Comparison of ENCODE assay signal across 22 cellular contexts in genomic region chr2:41949091-41949490, GRCh38.
DNase-seq lines count a peak whose midpoint lies in the region; ATAC-seq and TF ChIP-seq lines count a peak whose summit lies in the region.
"Had no signal": no experiment of that assay in that cellular context is flagged by ENCODE, and none has a peak within 500 bp of the region (broad histone marks: within the 10 kb centered on the region; RNA-seq: fewer than 3 reads in every experiment).

No MANE protein-coding gene starts in this region.

- peak overlapping the region; percentile 10; the same call in 1 of the 2 replicates for H3K27ac ChIP-seq in HUES6 (ENCODE audit: low read depth, low read length)
- H3K27ac ChIP-seq in mesodermal cell (ENCODE audit: low read depth, low read length, severe bottlenecking), result peak overlapping the region; percentile 86
- H3K27ac ChIP-seq: C4-2B had no signal

- H3K27me3 ChIP-seq in Caco-2 (replicated peaks; ENCODE audit: control insufficient read depth, insufficient read depth, low read length) (no peaks in the 10 kb centered on the region), HUES6 (ENCODE audit: control insufficient read depth, insufficient read depth, low read length) (0 out of 2 replicates have a peak, but pooled peaks cover 3% of the 10 kb centered on the region)

- H3K27me3 Mint-ChIP-seq in Caco-2 (ENCODE audit: insufficient read depth, unreplicated experiment) (no peaks in the 10 kb centered on the region), glutamatergic neuron (ENCODE audit: unreplicated experiment) (peaks cover 11% of the 10 kb centered on the region)

- H3K9me3 ChIP-seq in Caco-2, result no peaks in the 10 kb centered on the region
- no peaks in the 10 kb centered on the region for H3K9me3 ChIP-seq in HUES6 (ENCODE audit: control insufficient read depth, insufficient read depth, low read depth, low read length)
- H3K9me3 ChIP-seq in mesodermal cell (ENCODE audit: control insufficient read depth, low read length), result peaks cover 12% of the 10 kb centered on the region
- H3K9me3 ChIP-seq: SK-N-SH had no signal

- H3K4me3 Mint-ChIP-seq in Caco-2 (ENCODE audit: unreplicated experiment), result no peak overlapping the region
- peak overlapping the region; percentile 6 for H3K4me3 Mint-ChIP-seq in glutamatergic neuron (ENCODE audit: unreplicated experiment)

- no peak overlapping the region for H3K4me3 ChIP-seq in Caco-2 (ENCODE audit: low read depth, low read length)
- H3K4me3 ChIP-seq in HUES6 (ENCODE audit: low read depth, low read length), result peak overlapping the region; percentile 43; the same call in 1 of the 2 replicates
- H3K4me3 ChIP-seq in mesodermal cell (ENCODE audit: extremely low read depth, insufficient read depth, low read length, poor library complexity, severe bottlenecking), result no peak overlapping the region

- TF ChIP-seq CTCF in Caco-2 (IDR thresholded peaks at IDR 0.05; ENCODE audit: insufficient read depth in 1 of 2, low read depth in 1 of 2, low read length in 1 of 2, severe bottlenecking in 1 of 2, unreplicated experiment in 1 of 2), result no peak
- no peak for TF ChIP-seq CTCF in glutamatergic neuron (IDR thresholded peaks at IDR 0.05; ENCODE audit: partially characterized antibody, unreplicated experiment)

- intact Hi-C loops in Caco-2 (cut with micrococcal nuclease; ENCODE audit: unreplicated experiment), result no loop called here

- H3K27ac Mint-ChIP-seq in Caco-2 (ENCODE audit: unreplicated experiment) (peak overlapping the region; percentile 1), glutamatergic neuron (ENCODE audit: unreplicated experiment) (no peak overlapping the region)

- CTCF ChIA-PET in Caco-2 (lab: Charles Lee), result interaction anchor here (0.7 kb wide), 1 partner anchor 69 kb away, joined by 3 read pairs; no protein-coding TSS in a partner anchor

- H3K36me3 ChIP-seq in Caco-2 (ENCODE audit: control insufficient read depth, insufficient read depth, low read length), result no peaks in the 10 kb centered on the region
- H3K36me3 ChIP-seq in HUES6 (ENCODE audit: control insufficient read depth, insufficient read depth, low read length), result no peaks in the 10 kb centered on the region
- H3K36me3 ChIP-seq in mesodermal cell (ENCODE audit: control insufficient read depth, insufficient read depth, low read length), result no peaks in the 10 kb centered on the region

- no peaks in the 10 kb centered on the region for H3K9me3 Mint-ChIP-seq in Caco-2 (ENCODE audit: unreplicated experiment)
- peaks cover 9% of the 10 kb centered on the region for H3K9me3 Mint-ChIP-seq in glutamatergic neuron (ENCODE audit: unreplicated experiment)

- BruUV-seq in Caco-2 (replicated peaks; lab: Mats Ljungman, UMichigan), result no TSS peak

- ATAC-seq in GM19463 (IDR thresholded peaks at IDR 0.05; ENCODE audit: unreplicated experiment), result no peak
- no peak for ATAC-seq in HG02798 (IDR thresholded peaks at IDR 0.05; ENCODE audit: poor library complexity, unreplicated experiment)
- ATAC-seq: HCT116, Panc1 had no signal

- 54 to 56% methylated on average over 3 of the region's 3 CpGs for WGBS in mesodermal cell (ENCODE audit: insufficient coverage in 2 of 2), 2 experiments

- H3K36me3 Mint-ChIP-seq in Caco-2 (ENCODE audit: insufficient read depth, unreplicated experiment) (no peaks in the 10 kb centered on the region), glutamatergic neuron (ENCODE audit: unreplicated experiment) (no peaks in the 10 kb centered on the region)

- peak overlapping the region; percentile 61 for H3K9ac ChIP-seq in HUES6 (ENCODE audit: low read length)
- H3K9ac ChIP-seq: SK-N-SH had no signal

- H3K4me1 Mint-ChIP-seq in Caco-2 (ENCODE audit: low read depth, unreplicated experiment), result peaks cover 38% of the 10 kb centered on the region
- H3K4me1 Mint-ChIP-seq in glutamatergic neuron (ENCODE audit: low read depth, unreplicated experiment), result peaks cover 60% of the 10 kb centered on the region

- POLR2A ChIA-PET in Caco-2 (lab: Charles Lee), result no interaction called here

- H3K4me1 ChIP-seq in Caco-2 (peaks cover 37% of the 10 kb centered on the region), HUES6 (ENCODE audit: control insufficient read depth, insufficient read depth, low read length) (peaks cover 43% of the 10 kb centered on the region), mesodermal cell (ENCODE audit: control insufficient read depth, insufficient read depth, low read length, poor library complexity, severe bottlenecking) (peaks cover 39% of the 10 kb centered on the region)

- DNase-seq in Caco-2 (peak in 1 of 2 experiments; percentile 50), glutamatergic neuron (no peak), NCI-H2107 treated with DMSO at 0.1 percent for 48 hours (lab: John Stamatoyannopoulos, UW; ENCODE audit: unreplicated experiment) (no peak), GF-D8 (lab: John Stamatoyannopoulos, UW) (no peak)
- DNase-seq: DMS53, EL, IMR-90, NCI-H1105, NCI-H146, NCI-H2029, NCI-H226, NCI-H510A treated with DMSO at 0.1 percent for 48 hours, NCI-H748 treated with DMSO at 0.1 percent for 48 hours, SIG-M5, SK-N-SH had no signal
